ENCODE assay signal across 17 cellular contexts in the genomic region with DNA sequence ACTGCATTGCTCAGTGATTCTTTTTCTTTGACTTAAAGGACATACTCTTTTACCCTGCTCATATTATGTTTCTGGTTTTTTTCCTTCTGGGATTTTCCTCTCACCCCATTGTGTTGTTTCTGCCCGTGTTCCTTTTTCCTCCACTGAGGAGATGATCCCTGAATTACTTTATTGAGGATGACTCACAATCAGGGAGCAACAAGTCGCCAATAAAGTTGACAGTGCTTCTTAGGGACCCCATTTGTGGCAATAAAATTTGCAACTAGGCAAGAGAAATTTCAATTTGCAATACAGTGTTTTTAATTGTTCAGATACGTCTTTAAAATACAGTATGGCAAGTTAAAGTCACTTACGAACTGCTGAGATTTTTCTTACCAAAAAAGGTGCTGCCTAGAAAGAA.
DNase-seq lines count a peak whose midpoint lies in the region; ATAC-seq and TF ChIP-seq lines count a peak whose summit lies in the region.
"Had no signal": no experiment of that assay in that cellular context is flagged by ENCODE, and none has a peak within 500 bp of the region (broad histone marks: within the 10 kb centered on the region; RNA-seq: fewer than 3 reads in every experiment).

No MANE protein-coding gene starts in this region.

- H3K9me3 ChIP-seq in H9 (ENCODE audit: control insufficient read depth, low read depth, low read length) (no peaks in the 10 kb centered on the region), PC-3 (ENCODE audit: low read length) (no peaks in the 10 kb centered on the region)
- H3K9me3 ChIP-seq: HAP-1 had no signal

- H2AFZ ChIP-seq in H9 (ENCODE audit: low read length), result no peak overlapping the region
- H2AFZ ChIP-seq in PC-3 (ENCODE audit: low read length), result no peak overlapping the region

- no peaks in the 10 kb centered on the region; the same call in 1 of the 2 replicates for H3K4me1 ChIP-seq in H9 (ENCODE audit: insufficient read depth, low read length)
- H3K4me1 ChIP-seq in PC-3 (ENCODE audit: insufficient read depth, low read length), result peaks cover 20% of the 10 kb centered on the region
- H3K4me1 ChIP-seq in mesendoderm (ENCODE audit: control insufficient read depth, low read depth, low read length), result peaks cover 6% of the 10 kb centered on the region

- no peak overlapping the region for H2BK12ac ChIP-seq in H9 (ENCODE audit: insufficient read length, low read depth, low read length)

- H4K20me1 ChIP-seq in H9 (ENCODE audit: control insufficient read depth, insufficient read depth, insufficient read length), result peaks cover 2% of the 10 kb centered on the region
- H4K20me1 ChIP-seq in PC-3 (ENCODE audit: low read length), result no peaks in the 10 kb centered on the region

- H3K14ac ChIP-seq in H9 (ENCODE audit: insufficient read depth, low read length), result no peak overlapping the region

- H3K4me2 ChIP-seq in H9 (ENCODE audit: insufficient read depth, insufficient read length, low read length), result no peak overlapping the region
- no peak overlapping the region for H3K4me2 ChIP-seq in PC-3 (ENCODE audit: low read length)
- H3K4me2 ChIP-seq in mesendoderm (ENCODE audit: low read length), result no peak overlapping the region

- H3K9me3 Mint-ChIP-seq in H9 (no peaks in the 10 kb centered on the region), mesothelial cell of epicardium (no peaks in the 10 kb centered on the region)
- H3K9me3 Mint-ChIP-seq: CD14-positive monocyte; CD8-positive, alpha-beta T cell; HFFc6 had no signal

- no peak overlapping the region for H3K4me3 Mint-ChIP-seq in H9
- no peak overlapping the region for H3K4me3 Mint-ChIP-seq in mesothelial cell of epicardium
- H3K4me3 Mint-ChIP-seq: CD14-positive monocyte; CD8-positive, alpha-beta T cell; HFFc6; IgD-negative memory B cell had no signal

- no peak overlapping the region for H3T11ph ChIP-seq in H9 (ENCODE audit: low read length)

- DNase-seq in H9 (no peak), PC-3 (peak; percentile 16), mesendoderm (no peak), mesothelial cell of epicardium (ENCODE audit: low spot score in 2 of 2, unreplicated experiment in 2 of 2) (no peak), left ventricle myocardium superior (no peak), anterior cingulate cortex (lab: John Stamatoyannopoulos, UW) (no peak)
- no peak for DNase-seq in activated T-cell treated with anti-CD3 and anti-CD28 coated beads, Interleukin-2, amount 50 U/mL, for 1 hour
- DNase-seq: CD8-positive, alpha-beta T cell; COR-L47; DMS153; DMS79 treated with DMSO at 0.1 percent for 48 hours; EL; GOT3; HFFc6 had no signal

- H2BK120ac ChIP-seq in H9 (ENCODE audit: low read depth, low read length, poor library complexity, severe bottlenecking), result no peak overlapping the region
- no peak overlapping the region for H2BK120ac ChIP-seq in mesendoderm (ENCODE audit: low read depth, low read length)

- H3K9ac ChIP-seq in H9 (ENCODE audit: extremely low read depth, insufficient read length, low read length), result no peak overlapping the region
- no peak overlapping the region for H3K9ac ChIP-seq in PC-3 (ENCODE audit: low read length)
- no peak overlapping the region for H3K9ac ChIP-seq in mesendoderm (ENCODE audit: low read length)

- POLR2A ChIA-PET in PC-3 (lab: Charles Lee; ENCODE audit: unreplicated experiment), result no interaction called here

- H3K27ac ChIP-seq in H9 (ENCODE audit: insufficient read length, low read depth, low read length) (no peak overlapping the region), PC-3 (ENCODE audit: low read length) (no peak overlapping the region), mesendoderm (ENCODE audit: low read depth, low read length) (no peak overlapping the region)

- no peaks in the 10 kb centered on the region for H3K9me2 ChIP-seq in PC-3 (replicated peaks; ENCODE audit: low read length)

- H3K36me3 ChIP-seq in PC-3 (ENCODE audit: low read depth, low read length) (no peaks in the 10 kb centered on the region), mesendoderm (ENCODE audit: control insufficient read depth, insufficient read depth, low read length) (no peaks in the 10 kb centered on the region)
- H3K36me3 ChIP-seq: HAP-1 had no signal

- TF ChIP-seq CTCF in H9 (conservative IDR thresholded peaks at IDR 0.05), result no peak
- TF ChIP-seq CTCF in PC-3 (conservative IDR thresholded peaks at IDR 0.05; ENCODE audit: low read depth, low read length), result no peak
- TF ChIP-seq CTCF in mesothelial cell of epicardium (IDR thresholded peaks at IDR 0.05; ENCODE audit: unreplicated experiment), result no peak

- H2AK5ac ChIP-seq in H9 (ENCODE audit: insufficient read length, low read length) (no peak overlapping the region), mesendoderm (ENCODE audit: low read length) (no peak overlapping the region)

- H3K79me1 ChIP-seq in H9 (ENCODE audit: insufficient read depth, low read depth, low read length, poor library complexity, severe bottlenecking) (peaks cover 12% of the 10 kb centered on the region), mesendoderm (ENCODE audit: low read length) (peaks cover 7% of the 10 kb centered on the region)

- no peak overlapping the region for H2BK20ac ChIP-seq in H9 (ENCODE audit: low read depth, low read length, poor library complexity, severe bottlenecking)

- H4K8ac ChIP-seq in H9 (replicated peaks; ENCODE audit: insufficient read length, low read depth, low read length) (no peak overlapping the region), mesendoderm (ENCODE audit: low read depth, low read length) (peak overlapping the region; percentile 57)

- H3F3A ChIP-seq in PC-3 (ENCODE audit: low read length, unreplicated experiment), result no peaks in the 10 kb centered on the region

- ATAC-seq in PC-3 (no peak; the same call in 1 of the 2 replicates), left ventricle myocardium superior (no peak)
- ATAC-seq: CD8-positive, alpha-beta T cell had no signal

- H3K27me3 ChIP-seq in H9 (ENCODE audit: insufficient read depth, low read length) (no peaks in the 10 kb centered on the region), PC-3 (ENCODE audit: low read length) (no peaks in the 10 kb centered on the region), mesendoderm (ENCODE audit: insufficient read depth, low read length, poor library complexity) (no peaks in the 10 kb centered on the region)

- H4K5ac ChIP-seq in H9 (ENCODE audit: insufficient read length, low read depth, low read length), result no peak overlapping the region
- no peak overlapping the region for H4K5ac ChIP-seq in mesendoderm (ENCODE audit: low read length)

- no peak overlapping the region for H3K18ac ChIP-seq in H9 (ENCODE audit: insufficient read length, low read depth, low read length)
- no peak overlapping the region for H3K18ac ChIP-seq in mesendoderm (ENCODE audit: low read length)

- CTCF ChIA-PET in PC-3 (lab: Charles Lee), result no interaction called here

- no peaks in the 10 kb centered on the region for H3K23me2 ChIP-seq in H9 (ENCODE audit: insufficient read length, low read depth, low read length, poor library complexity, severe bottlenecking)

- H3K36me3 Mint-ChIP-seq in H9 (ENCODE audit: insufficient read depth in 1 of 3, low read depth in 3 of 3) (peaks cover 14 to 47% (median 17%) of the 10 kb centered on the region in 3 experiments; a peak in 6 of 7 replicates), mesothelial cell of epicardium (peaks cover 30% of the 10 kb centered on the region)
- H3K36me3 Mint-ChIP-seq: CD14-positive monocyte; CD8-positive, alpha-beta T cell; IgD-negative memory B cell had no signal

- H3K27ac Mint-ChIP-seq in H9, result peak overlapping the region in 2 of 3 experiments; percentile 44 to 66; a peak in 4 of 7 replicates
- H3K27ac Mint-ChIP-seq in mesothelial cell of epicardium, result no peak overlapping the region
- H3K27ac Mint-ChIP-seq: CD8-positive, alpha-beta T cell; HFFc6; IgD-negative memory B cell had no signal

- H3K4ac ChIP-seq in H9 (ENCODE audit: low read depth, low read length) (no peak overlapping the region), mesendoderm (ENCODE audit: low read depth, low read length) (no peak overlapping the region)

- H2BK5ac ChIP-seq in H9 (ENCODE audit: insufficient read length, low read length), result no peak overlapping the region
- no peak overlapping the region for H2BK5ac ChIP-seq in mesendoderm (ENCODE audit: low read length)

- BruUV-seq in PC-3 (replicated peaks; lab: Mats Ljungman, UMichigan), result no TSS peak

- no peaks in the 10 kb centered on the region for H3K27me3 Mint-ChIP-seq in H9 (ENCODE audit: low read depth)
- H3K27me3 Mint-ChIP-seq in mesothelial cell of epicardium (ENCODE audit: low read depth), result no peaks in the 10 kb centered on the region
- H3K27me3 Mint-ChIP-seq: IgD-negative memory B cell had no signal

- peaks cover 2% of the 10 kb centered on the region; the same call in 1 of the 2 replicates for H3K79me2 ChIP-seq in H9 (ENCODE audit: insufficient read depth, low read length)
- H3K79me2 ChIP-seq in PC-3 (ENCODE audit: low read length), result no peaks in the 10 kb centered on the region
- H3K79me2 ChIP-seq in mesendoderm (ENCODE audit: control insufficient read depth, insufficient read depth, low read length), result peaks cover 9% of the 10 kb centered on the region

- H3K4me1 Mint-ChIP-seq in H9 (peaks cover 23 to 24% of the 10 kb centered on the region in 2 experiments), mesothelial cell of epicardium (peaks cover 28% of the 10 kb centered on the region)
- H3K4me1 Mint-ChIP-seq: CD14-positive monocyte had no signal

- H2BK15ac ChIP-seq in H9 (ENCODE audit: low read depth, low read length), result no peak overlapping the region
- no peak overlapping the region for H2BK15ac ChIP-seq in mesendoderm (replicated peaks; ENCODE audit: low read depth)

- WGBS in H9 (ENCODE audit: extremely low coverage, insufficient read length, low lambda C conversion rate), result no CpG with 5 or more reads among the region's 4 CpGs
- WGBS in mesendoderm (ENCODE audit: extremely low coverage, insufficient coverage, low lambda C conversion rate), result no CpG with 5 or more reads among the region's 4 CpGs

- H3K56ac ChIP-seq in H9 (ENCODE audit: insufficient read length, low read depth, low read length) (no peak overlapping the region), mesendoderm (ENCODE audit: low read length) (no peak overlapping the region)

- H3K4me3 ChIP-seq in PC-3 (ENCODE audit: low read length), result no peak overlapping the region
- no peak overlapping the region for H3K4me3 ChIP-seq in mesendoderm (ENCODE audit: low read length)
- H3K4me3 ChIP-seq: HAP-1 had no signal

- H3K23ac ChIP-seq in H9 (ENCODE audit: insufficient read length, low read depth, low read length) (no peak overlapping the region), mesendoderm (ENCODE audit: low read length) (no peak overlapping the region)

- intact Hi-C loops in PC-3 (cut with micrococcal nuclease) (no loop called here), left ventricle myocardium superior (cut with micrococcal nuclease) (no loop called here)

- no peak overlapping the region for H4K91ac ChIP-seq in H9 (ENCODE audit: insufficient read length, low read depth, low read length)
